Comparison of ENCODE assay signal across 1 cellular context in genomic region chr14:99538733-99539132, GRCh38.
TF ChIP-seq lines count a peak whose summit lies in the region.

No MANE protein-coding gene starts in this region.

TF ChIP-seq in HCT116, 20 proteins besides CTCF, POLR2A, EP300 and RAD21 (continued from another document):
- TF ChIP-seq REST (IDR thresholded peaks at IDR 0.05; ENCODE audit: low read depth) (no peak), TCF7L2 (IDR thresholded peaks at IDR 0.05; ENCODE audit: borderline replicate concordance, extremely low read depth, insufficient read depth, insufficient read length) (no peak), FOSL1 (IDR thresholded peaks at IDR 0.05; ENCODE audit: low read depth) (no peak), JUND (IDR thresholded peaks at IDR 0.05) (no peak), ZFX (IDR thresholded peaks at IDR 0.05) (no peak), EZH2 (IDR thresholded peaks at IDR 0.05) (no peak), CEBPB (IDR thresholded peaks at IDR 0.05; ENCODE audit: low read depth) (no peak), MAX (IDR thresholded peaks at IDR 0.05) (no peak)
TF ChIP-seq in HCT116: peak in this region for 0.
